Comparison of ENCODE assay signal across 14 cellular contexts in genomic region chr1:224637510-224637909, GRCh38. TPM values are rescaled to one million over a fixed set of nuclear protein-coding genes. Genes with fewer than 3 reads are reported as not detected.
DNase-seq lines count a peak whose midpoint lies in the region; ATAC-seq, FAIRE-seq and TF ChIP-seq lines count a peak whose summit lies in the region.
"Had no signal": no experiment of that assay in that cellular context is flagged by ENCODE, and none has a peak within 500 bp of the region (broad histone marks: within the 10 kb centered on the region; RNA-seq: fewer than 3 reads in every experiment).

No MANE protein-coding gene starts in this region.

- intact Hi-C loops in kidney (cut with DNase I) = no loop called here

- ATAC-seq in activated naive CD8-positive, alpha-beta T cell treated with anti-CD3 and anti-CD28 coated beads, Interleukin-2, amount 50 U/mL, for 24 hours = peak; percentile 39
- ATAC-seq in stimulated activated naive CD8-positive, alpha-beta T cell treated with anti-CD3 and anti-CD28 coated beads, Interleukin-15, amount 100 ng/mL, for 72 hours = peak; percentile 19
- ATAC-seq: K562 had no signal

- no peaks in the 10 kb centered on the region for H3K36me3 Mint-ChIP-seq in activated naive CD8-positive, alpha-beta T cell treated with anti-CD3 and anti-CD28 coated beads, Interleukin-2, amount 50 U/mL, for 24 hours (ENCODE audit: low read depth)
- H3K36me3 Mint-ChIP-seq in activated naive CD8-positive, alpha-beta T cell treated with anti-CD3 and anti-CD28 coated beads for 36 hours = no peaks in the 10 kb centered on the region
- H3K36me3 Mint-ChIP-seq: CD14-positive monocyte, naive B cell had no signal

- H3K4me3 ChIP-seq in fibroblast of pulmonary artery (replicated peaks; ENCODE audit: low read depth, low read length) = no peak overlapping the region
- H3K4me3 ChIP-seq in kidney (ENCODE audit: low read length in 2 of 2) = no peak overlapping the region
- H3K4me3 ChIP-seq: K562 had no signal

- H3K4me1 ChIP-seq in kidney (ENCODE audit: control insufficient read depth in 1 of 2, insufficient read depth in 1 of 2, low read depth in 1 of 2, low read length in 2 of 2) = no peaks in the 10 kb centered on the region

- no peak overlapping the region for H3K27ac ChIP-seq in kidney (ENCODE audit: low read depth in 2 of 2, low read length in 2 of 2)

- peaks cover 5% of the 10 kb centered on the region for H3K4me1 Mint-ChIP-seq in activated naive CD8-positive, alpha-beta T cell treated with anti-CD3 and anti-CD28 coated beads, Interleukin-2, amount 50 U/mL, for 24 hours
- peaks cover 6% of the 10 kb centered on the region for H3K4me1 Mint-ChIP-seq in activated naive CD8-positive, alpha-beta T cell treated with anti-CD3 and anti-CD28 coated beads for 36 hours
- H3K4me1 Mint-ChIP-seq in stimulated activated naive CD8-positive, alpha-beta T cell treated with anti-CD3 and anti-CD28 coated beads, Interleukin-15, amount 100 ng/mL, for 72 hours = peaks cover 6% of the 10 kb centered on the region
- H3K4me1 Mint-ChIP-seq: naive B cell had no signal

- no peak overlapping the region for H3K4me3 Mint-ChIP-seq in activated naive CD8-positive, alpha-beta T cell treated with anti-CD3 and anti-CD28 coated beads, Interleukin-2, amount 50 U/mL, for 24 hours
- no peak overlapping the region for H3K4me3 Mint-ChIP-seq in activated naive CD8-positive, alpha-beta T cell treated with anti-CD3 and anti-CD28 coated beads for 36 hours
- no peak overlapping the region for H3K4me3 Mint-ChIP-seq in stimulated activated naive CD8-positive, alpha-beta T cell treated with anti-CD3 and anti-CD28 coated beads, Interleukin-15, amount 100 ng/mL, for 72 hours
- H3K4me3 Mint-ChIP-seq: CD14-positive monocyte, naive B cell had no signal

- no peaks in the 10 kb centered on the region for H3K9me3 Mint-ChIP-seq in activated naive CD8-positive, alpha-beta T cell treated with anti-CD3 and anti-CD28 coated beads, Interleukin-2, amount 50 U/mL, for 24 hours
- H3K9me3 Mint-ChIP-seq in activated naive CD8-positive, alpha-beta T cell treated with anti-CD3 and anti-CD28 coated beads for 36 hours = no peaks in the 10 kb centered on the region
- no peaks in the 10 kb centered on the region for H3K9me3 Mint-ChIP-seq in stimulated activated naive CD8-positive, alpha-beta T cell treated with anti-CD3 and anti-CD28 coated beads, Interleukin-15, amount 100 ng/mL, for 72 hours
- H3K9me3 Mint-ChIP-seq: CD14-positive monocyte had no signal

- H3K9ac ChIP-seq in kidney (ENCODE audit: low read length in 2 of 2) = no peak overlapping the region

- no peak for FAIRE-seq in kidney (lab: Jason Lieb, UNC)
- FAIRE-seq: colon, GM12892, K562 had no signal

- no peaks in the 10 kb centered on the region for H3K36me3 ChIP-seq in kidney (ENCODE audit: control insufficient read depth in 1 of 2, insufficient read depth in 2 of 2, low read length in 2 of 2)

- H3K27me3 Mint-ChIP-seq in activated naive CD8-positive, alpha-beta T cell treated with anti-CD3 and anti-CD28 coated beads, Interleukin-2, amount 50 U/mL, for 24 hours = no peaks in the 10 kb centered on the region
- peaks cover 6% of the 10 kb centered on the region for H3K27me3 Mint-ChIP-seq in activated naive CD8-positive, alpha-beta T cell treated with anti-CD3 and anti-CD28 coated beads for 36 hours
- no peaks in the 10 kb centered on the region for H3K27me3 Mint-ChIP-seq in stimulated activated naive CD8-positive, alpha-beta T cell treated with anti-CD3 and anti-CD28 coated beads, Interleukin-15, amount 100 ng/mL, for 72 hours

- no peak overlapping the region for H3K27ac Mint-ChIP-seq in activated naive CD8-positive, alpha-beta T cell treated with anti-CD3 and anti-CD28 coated beads, Interleukin-2, amount 50 U/mL, for 24 hours
- no peak overlapping the region for H3K27ac Mint-ChIP-seq in activated naive CD8-positive, alpha-beta T cell treated with anti-CD3 and anti-CD28 coated beads for 36 hours
- peak overlapping the region; percentile 52 to 79 for H3K27ac Mint-ChIP-seq in stimulated activated naive CD8-positive, alpha-beta T cell treated with anti-CD3 and anti-CD28 coated beads, Interleukin-15, amount 100 ng/mL, for 72 hours
- H3K27ac Mint-ChIP-seq: naive B cell had no signal

- DNase-seq in activated naive CD8-positive, alpha-beta T cell treated with anti-CD3 and anti-CD28 coated beads, Interleukin-2, amount 50 U/mL, for 24 hours = no peak
- no peak for DNase-seq in activated naive CD8-positive, alpha-beta T cell treated with anti-CD3 and anti-CD28 coated beads for 36 hours
- peak; percentile 93 for DNase-seq in SW480 (ENCODE audit: low spot score)
- peak; percentile 75 for DNase-seq in fibroblast of pulmonary artery (ENCODE audit: low read depth)
- DNase-seq in stimulated activated naive CD8-positive, alpha-beta T cell treated with anti-CD3 and anti-CD28 coated beads, Interleukin-15, amount 100 ng/mL, for 72 hours = no peak
- no peak for DNase-seq in globus pallidus (ENCODE audit: low spot score)
- DNase-seq in NK-92 (lab: John Stamatoyannopoulos, UW; ENCODE audit: unreplicated experiment) = no peak
- DNase-seq in kidney = no peak
- DNase-seq: naive B cell, NCI-H524 treated with DMSO at 0.1 percent for 48 hours had no signal

- no peaks in the 10 kb centered on the region for H3K9me3 ChIP-seq in kidney (ENCODE audit: control insufficient read depth in 1 of 2, low read length in 2 of 2)

- TF ChIP-seq CTCF in fibroblast of pulmonary artery (IDR thresholded peaks at IDR 0.05; ENCODE audit: low read length, missing control alignments) (no peak), kidney (IDR thresholded peaks at IDR 0.05; ENCODE audit: borderline replicate concordance, extremely low read depth, insufficient read depth) (no peak)

RNA-seq across cellular contexts. Expression of gene CNIH3, which starts 21.4 kb away (rescaled TPM):
- total RNA-seq in activated naive CD8-positive, alpha-beta T cell treated with anti-CD3 and anti-CD28 coated beads for 36 hours = 1 to 10 TPM; 1.3 to 1.4 TPM
- total RNA-seq in kidney = 4.3 TPM
- polyA plus RNA-seq in kidney (ENCODE audit: insufficient read depth, low read depth, low replicate concordance) = 7.6 TPM

Comparison
In these comparisons a context has a peak if more than half of its experiments do, and no peak if none do; other contexts are left out.
1. DNase-seq: peak in SW480 (single experiment) and fibroblast of pulmonary artery (single experiment); none in activated naive CD8-positive, alpha-beta T cell treated with anti-CD3 and anti-CD28 coated beads, Interleukin-2, amount 50 U/mL, for 24 hours (single experiment), activated naive CD8-positive, alpha-beta T cell treated with anti-CD3 and anti-CD28 coated beads for 36 hours (single experiment), stimulated activated naive CD8-positive, alpha-beta T cell treated with anti-CD3 and anti-CD28 coated beads, Interleukin-15, amount 100 ng/mL, for 72 hours (0 of 2), globus pallidus (single experiment), NK-92 (single experiment) and kidney (single experiment).
2. H3K27ac Mint-ChIP-seq: peak in stimulated activated naive CD8-positive, alpha-beta T cell treated with anti-CD3 and anti-CD28 coated beads, Interleukin-15, amount 100 ng/mL, for 72 hours (2 of 2); none in activated naive CD8-positive, alpha-beta T cell treated with anti-CD3 and anti-CD28 coated beads, Interleukin-2, amount 50 U/mL, for 24 hours (single experiment) and activated naive CD8-positive, alpha-beta T cell treated with anti-CD3 and anti-CD28 coated beads for 36 hours (single experiment).